8 cellular contexts compared by ENCODE assay signal in genomic region chr12:8145754-8146415, GRCh38. TPM values are rescaled to one million over a fixed set of nuclear protein-coding genes. Genes with fewer than 3 reads are reported as not detected.
A peak's percentile ranks its signal among the peaks of the same experiment; 100 is the strongest.
DNase-seq lines count a peak whose midpoint lies in the region; ATAC-seq and TF ChIP-seq lines count a peak whose summit lies in the region.

No MANE protein-coding gene starts in this region.

- H4K20me1 ChIP-seq in neural progenitor cell (ENCODE audit: low read depth) (no peaks in the 10 kb centered on the region), PC-3 (ENCODE audit: low read length) (no peaks in the 10 kb centered on the region)

- CTCF ChIA-PET in PC-3 (lab: Charles Lee), result no interaction called here

- H3K36me3 ChIP-seq in neural progenitor cell (no peaks in the 10 kb centered on the region), PC-3 (ENCODE audit: low read depth, low read length) (no peaks in the 10 kb centered on the region)

- H2AFZ ChIP-seq in neural progenitor cell (replicated peaks) (peak overlapping the region; percentile 98), PC-3 (ENCODE audit: low read length) (no peak overlapping the region)

- BruUV-seq in PC-3 (replicated peaks; lab: Mats Ljungman, UMichigan), result no TSS peak

- peak overlapping the region; percentile 96 for H3K27ac Mint-ChIP-seq in neural progenitor cell

- H3K36me3 Mint-ChIP-seq in neural progenitor cell, result peaks cover 3% of the 10 kb centered on the region

- H3K9me3 Mint-ChIP-seq in neural progenitor cell, result peaks cover 14% of the 10 kb centered on the region

- ATAC-seq in HG03342 (IDR thresholded peaks at IDR 0.05; ENCODE audit: unreplicated experiment), result no peak
- no peak for ATAC-seq in PC-3

- intact Hi-C loops in PC-3 (cut with micrococcal nuclease), result no loop called here

- H3K4me2 ChIP-seq in neural progenitor cell, result no peak overlapping the region
- no peak overlapping the region for H3K4me2 ChIP-seq in PC-3 (ENCODE audit: low read length)

- H3K79me2 ChIP-seq in neural progenitor cell (ENCODE audit: low read depth) (no peaks in the 10 kb centered on the region), PC-3 (ENCODE audit: low read length) (no peaks in the 10 kb centered on the region)

- DNase-seq in AG09319 (ENCODE audit: extremely low read depth, low read depth) (peak; percentile 56), RPMI7951 (ENCODE audit: low read depth) (peak; percentile 89), fibroblast of the conjunctiva (ENCODE audit: low read depth) (peak; percentile 24), neural progenitor cell (ENCODE audit: low spot score) (peak; percentile 65), HUDEP-2 (lab: John Stamatoyannopoulos, UW; ENCODE audit: unreplicated experiment in 76 of 76) (no peak), PC-3 (no peak), NCI-H2081 treated with DMSO at 0.1 percent for 48 hours (lab: John Stamatoyannopoulos, UW) (no peak)

- no peaks in the 10 kb centered on the region for H3K9me2 ChIP-seq in PC-3 (replicated peaks; ENCODE audit: low read length)

- TF ChIP-seq CTCF in AG09319 (IDR thresholded peaks at IDR 0.05; ENCODE audit: low read depth, low read length) (no peak), neural progenitor cell (IDR thresholded peaks at IDR 0.05) (no peak), PC-3 (conservative IDR thresholded peaks at IDR 0.05; ENCODE audit: low read depth, low read length) (no peak)

- H3K27me3 ChIP-seq in neural progenitor cell (no peaks in the 10 kb centered on the region), PC-3 (ENCODE audit: low read length) (no peaks in the 10 kb centered on the region)

- H3K4me3 ChIP-seq in neural progenitor cell (no peak overlapping the region), PC-3 (ENCODE audit: low read length) (no peak overlapping the region)

- POLR2A ChIA-PET in PC-3 (lab: Charles Lee; ENCODE audit: unreplicated experiment), result no interaction called here

- H3K27ac ChIP-seq in neural progenitor cell (no peak overlapping the region), PC-3 (ENCODE audit: low read length) (no peak overlapping the region)

- H3K4me1 ChIP-seq in neural progenitor cell (peaks cover 11% of the 10 kb centered on the region), PC-3 (ENCODE audit: insufficient read depth, low read length) (no peaks in the 10 kb centered on the region)

- H3K9ac ChIP-seq in neural progenitor cell (no peak overlapping the region), PC-3 (ENCODE audit: low read length) (no peak overlapping the region)

- H3K4me3 Mint-ChIP-seq in neural progenitor cell, result no peak overlapping the region

- H3K27me3 Mint-ChIP-seq in neural progenitor cell (ENCODE audit: insufficient read depth, low read depth), result peaks cover 7% of the 10 kb centered on the region

- H3F3A ChIP-seq in neural progenitor cell (ENCODE audit: low read depth), result no peaks in the 10 kb centered on the region
- no peaks in the 10 kb centered on the region for H3F3A ChIP-seq in PC-3 (ENCODE audit: low read length, unreplicated experiment)

- H3K4me1 Mint-ChIP-seq in neural progenitor cell, result peaks cover 8% of the 10 kb centered on the region

- H3K9me3 ChIP-seq in neural progenitor cell (ENCODE audit: low read depth), result no peaks in the 10 kb centered on the region
- H3K9me3 ChIP-seq in PC-3 (ENCODE audit: low read length), result no peaks in the 10 kb centered on the region

RNA-seq across cellular contexts. Expression of gene ZNF705A, which starts 10.9 kb away (rescaled TPM):
- total RNA-seq in RPMI7951 (2014; rRNA removed; shearing (Covaris generic)), result not detected in 2 replicates
- not detected in 2 replicates for total RNA-seq in neural progenitor cell (ENCODE audit: low replicate concordance)
- not detected in 2 replicates for total RNA-seq in PC-3 (2014; rRNA removed)

RNA-seq across cellular contexts. Expression of gene CLEC4A, which starts 22.5 kb away (rescaled TPM):
- 0.48 TPM in 1 of 2 replicates, not detected in the other for total RNA-seq in RPMI7951 (2014; rRNA removed; shearing (Covaris generic))
- total RNA-seq in neural progenitor cell (ENCODE audit: low replicate concordance) (0.43 and 2.0 TPM in 2 replicates), PC-3 (2014; rRNA removed) (0.51 TPM in 1 of 2 replicates, not detected in the other)

Comparison
In these comparisons a context has a peak if more than half of its experiments do, and no peak if none do; other contexts are left out.
1. DNase-seq: peak in AG09319 (single experiment), RPMI7951 (single experiment), fibroblast of the conjunctiva (single experiment) and neural progenitor cell (single experiment); none in HUDEP-2 (0 of 76), PC-3 (single experiment) and NCI-H2081 treated with DMSO at 0.1 percent for 48 hours (single experiment).